ENCODE assay signal across 8 cellular contexts in the genomic region with DNA sequence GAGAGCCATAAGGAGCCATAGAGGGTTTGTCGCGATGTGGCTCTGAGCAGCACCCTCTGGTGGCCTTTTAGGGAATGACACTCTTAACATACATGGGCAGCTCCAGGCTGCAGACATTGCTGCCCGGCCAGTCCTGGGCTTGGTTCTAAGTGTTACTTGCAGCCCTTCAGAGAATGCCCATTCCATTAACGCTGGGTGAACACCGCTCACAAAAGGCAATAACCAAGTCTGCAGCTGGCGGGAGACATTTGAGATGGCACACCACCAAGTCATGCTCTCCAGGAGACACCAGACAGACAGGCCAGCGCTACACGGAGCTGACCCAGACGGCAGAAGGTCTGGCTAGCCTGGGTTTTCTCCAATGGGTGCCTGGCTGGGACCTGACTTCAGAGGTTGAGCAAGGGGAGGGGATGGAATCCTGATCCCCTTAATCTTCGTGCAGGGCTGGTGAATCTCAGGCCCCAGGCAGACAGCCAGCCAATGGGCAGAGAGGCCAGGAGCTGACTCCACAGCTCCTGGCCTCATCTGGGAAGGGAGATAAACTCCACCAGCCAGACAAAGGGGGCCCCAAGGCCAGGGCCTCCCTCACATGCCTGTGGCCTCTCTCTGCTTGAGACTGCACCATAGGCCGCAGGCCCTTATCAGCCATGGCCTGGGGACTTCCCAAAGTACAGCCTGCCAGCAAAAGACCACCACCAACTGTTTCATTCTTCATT. TPM values are rescaled to one million over a fixed set of nuclear protein-coding genes. Genes with fewer than 3 reads are reported as not detected.
A peak's percentile ranks its signal among the peaks of the same experiment; 100 is the strongest.
DNase-seq lines count a peak whose midpoint lies in the region; ATAC-seq lines count a peak whose summit lies in the region.

No MANE protein-coding gene starts in this region.

- peak overlapping the region; percentile 9 for H3K9ac ChIP-seq in mesenchymal stem cell (ENCODE audit: low read length)

- no peak overlapping the region for H3K14ac ChIP-seq in mesenchymal stem cell (ENCODE audit: low read length in 2 of 2)

- no peak overlapping the region for H3K4me3 Mint-ChIP-seq in activated CD4-positive, alpha-beta memory T cell treated with anti-CD3 and anti-CD28 coated beads, Interleukin-2, amount 10 ng/mL, durations not matched to agents 7 days and 5 days

- H3K27ac Mint-ChIP-seq in activated CD4-positive, alpha-beta memory T cell treated with anti-CD3 and anti-CD28 coated beads, Interleukin-2, amount 10 ng/mL, durations not matched to agents 7 days and 5 days = no peak overlapping the region

- no peak overlapping the region for H3K23ac ChIP-seq in mesenchymal stem cell (ENCODE audit: low read length in 2 of 2)

- ATAC-seq in HG03354 (IDR thresholded peaks at IDR 0.05; ENCODE audit: poor library complexity, severe bottlenecking, unreplicated experiment) = peak; percentile 82
- ATAC-seq in GM21526 (IDR thresholded peaks at IDR 0.05; ENCODE audit: low FRiP score, unreplicated experiment) = no peak

- no peak overlapping the region for H4K91ac ChIP-seq in mesenchymal stem cell (ENCODE audit: low read length)

- H3K27me3 Mint-ChIP-seq in activated CD4-positive, alpha-beta memory T cell treated with anti-CD3 and anti-CD28 coated beads, Interleukin-2, amount 10 ng/mL, durations not matched to agents 7 days and 5 days = peaks cover 5% of the 10 kb centered on the region

- 38% methylated on average over 11 of the region's 11 CpGs for WGBS in mesenchymal stem cell

- H2BK15ac ChIP-seq in mesenchymal stem cell (ENCODE audit: low read depth, poor library complexity, severe bottlenecking) = peak overlapping the region; percentile 46

- no peak overlapping the region for H2AK5ac ChIP-seq in mesenchymal stem cell (ENCODE audit: low read length, severe bottlenecking)

- no peak overlapping the region for H2BK120ac ChIP-seq in mesenchymal stem cell (ENCODE audit: low read depth, low read length)

- H3K4me1 ChIP-seq in mesenchymal stem cell (ENCODE audit: control insufficient read depth, insufficient read depth, low read depth, low read length) = peaks cover 12% of the 10 kb centered on the region

- no peak overlapping the region for H3K27ac ChIP-seq in mesenchymal stem cell (ENCODE audit: low read length, poor library complexity, severe bottlenecking)

- DNase-seq in EL = peak; percentile 82
- peak; percentile 39 for DNase-seq in NCI-H748 treated with DMSO at 0.1 percent for 48 hours (lab: John Stamatoyannopoulos, UW)
- DNase-seq in activated CD4-positive, alpha-beta memory T cell treated with anti-CD3 and anti-CD28 coated beads, Interleukin-2, amount 10 ng/mL, durations not matched to agents 7 days and 5 days = peak; percentile 74
- DNase-seq in effector CD8-positive, alpha-beta T cell (lab: John Stamatoyannopoulos, UW) = peak; percentile 60
- DNase-seq in mesenchymal stem cell = peak; percentile 88
- DNase-seq in stimulated activated CD8-positive, alpha-beta memory T cell treated with anti-CD3 and anti-CD28 coated beads, Interleukin-12 subunit alpha, Interleukin-12 subunit beta, amount 100 ng/mL, for 4 hours (ENCODE audit: low read depth) = peak; percentile 26

- no peaks in the 10 kb centered on the region for H3K9me3 ChIP-seq in mesenchymal stem cell (ENCODE audit: control insufficient read depth, low read length)

- H3K4me1 Mint-ChIP-seq in activated CD4-positive, alpha-beta memory T cell treated with anti-CD3 and anti-CD28 coated beads, Interleukin-2, amount 10 ng/mL, durations not matched to agents 7 days and 5 days = peaks cover 2% of the 10 kb centered on the region

- no peak overlapping the region for H2AFZ ChIP-seq in mesenchymal stem cell (ENCODE audit: low read depth, low read length)

- POLR2A ChIA-PET in activated CD4-positive, alpha-beta memory T cell treated with anti-CD3 and anti-CD28 coated beads, Interleukin-2, amount 10 ng/mL, durations not matched to agents 7 days and 5 days (lab: Charles Lee) = interaction anchor here (1.0 kb wide), 1 partner anchor 10 kb away, joined by 3 read pairs; no protein-coding TSS in a partner anchor

- H3K4me3 ChIP-seq in mesenchymal stem cell (ENCODE audit: insufficient read depth in 1 of 2, low read depth in 1 of 2, low read length in 2 of 2) = no peak overlapping the region

- H2BK12ac ChIP-seq in mesenchymal stem cell (ENCODE audit: low read length in 2 of 2) = peak overlapping the region; percentile 3 to 72

- no peaks in the 10 kb centered on the region for H3K9me3 Mint-ChIP-seq in activated CD4-positive, alpha-beta memory T cell treated with anti-CD3 and anti-CD28 coated beads, Interleukin-2, amount 10 ng/mL, durations not matched to agents 7 days and 5 days

- no peak overlapping the region for H2BK5ac ChIP-seq in mesenchymal stem cell (ENCODE audit: low read depth, low read length, poor library complexity, severe bottlenecking)

- H3K4me2 ChIP-seq in mesenchymal stem cell (ENCODE audit: low read length, poor library complexity, severe bottlenecking) = no peak overlapping the region

- peak overlapping the region; percentile 52 to 64 for H3K18ac ChIP-seq in mesenchymal stem cell (ENCODE audit: low read depth in 1 of 2, low read length in 2 of 2)

- no peaks in the 10 kb centered on the region for H3K36me3 Mint-ChIP-seq in activated CD4-positive, alpha-beta memory T cell treated with anti-CD3 and anti-CD28 coated beads, Interleukin-2, amount 10 ng/mL, durations not matched to agents 7 days and 5 days (ENCODE audit: low read depth)

- CTCF ChIA-PET in activated CD4-positive, alpha-beta memory T cell treated with anti-CD3 and anti-CD28 coated beads, Interleukin-2, amount 10 ng/mL, durations not matched to agents 7 days and 5 days (lab: Charles Lee) = interaction anchor here (0.6 to 7.1 kb wide), 21 partner anchors 10 to 1167 kb away, joined by 3 to 121 read pairs (median 4); a partner anchor contains a TSS

- peaks cover 0 to 16% of the 10 kb centered on the region in 2 experiments for H3K27me3 ChIP-seq in mesenchymal stem cell (ENCODE audit: control insufficient read depth in 1 of 2, insufficient read depth in 1 of 2, low read length in 2 of 2)

- no peaks in the 10 kb centered on the region for H3K79me1 ChIP-seq in mesenchymal stem cell (replicated peaks; ENCODE audit: low read length, poor library complexity, severe bottlenecking)

- H3K4ac ChIP-seq in mesenchymal stem cell (ENCODE audit: low read depth in 1 of 2, low read length in 2 of 2) = peak overlapping the region in 1 of 2 experiments; percentile 5

- H3K36me3 ChIP-seq in mesenchymal stem cell (ENCODE audit: control insufficient read depth in 1 of 2, insufficient read depth in 2 of 2, low read depth in 1 of 2, low read length in 2 of 2) = no peaks in the 10 kb centered on the region

- H4K8ac ChIP-seq in mesenchymal stem cell (ENCODE audit: low read length) = peak overlapping the region; percentile 35

RNA-seq across cellular contexts. Expression of a gene that starts 58.8 kb away (rescaled TPM):
- total RNA-seq in activated CD4-positive, alpha-beta memory T cell treated with anti-CD3 and anti-CD28 coated beads, Interleukin-2, amount 10 ng/mL, durations not matched to agents 7 days and 5 days = 10 to 100 TPM; 24.6 to 25.1 TPM
- 64.9 TPM for polyA plus RNA-seq in mesenchymal stem cell (2013, experiment 1 of 2)
- polyA plus RNA-seq in mesenchymal stem cell (2013, experiment 2 of 2) = 65.2 TPM

Comparison
In these comparisons a context has a peak if more than half of its experiments do, and no peak if none do; other contexts are left out.
1. DNase-seq: peak in every context shown above with its lines; median percentile 88 in mesenchymal stem cell; 82 in EL; 74 in activated CD4-positive, alpha-beta memory T cell treated with anti-CD3 and anti-CD28 coated beads, Interleukin-2, amount 10 ng/mL, durations not matched to agents 7 days and 5 days; 60 in effector CD8-positive, alpha-beta T cell; 39 in NCI-H748 treated with DMSO at 0.1 percent for 48 hours; 26 in stimulated activated CD8-positive, alpha-beta memory T cell treated with anti-CD3 and anti-CD28 coated beads, Interleukin-12 subunit alpha, Interleukin-12 subunit beta, amount 100 ng/mL, for 4 hours.